22 cellular contexts compared by ENCODE assay signal in the genomic region with DNA sequence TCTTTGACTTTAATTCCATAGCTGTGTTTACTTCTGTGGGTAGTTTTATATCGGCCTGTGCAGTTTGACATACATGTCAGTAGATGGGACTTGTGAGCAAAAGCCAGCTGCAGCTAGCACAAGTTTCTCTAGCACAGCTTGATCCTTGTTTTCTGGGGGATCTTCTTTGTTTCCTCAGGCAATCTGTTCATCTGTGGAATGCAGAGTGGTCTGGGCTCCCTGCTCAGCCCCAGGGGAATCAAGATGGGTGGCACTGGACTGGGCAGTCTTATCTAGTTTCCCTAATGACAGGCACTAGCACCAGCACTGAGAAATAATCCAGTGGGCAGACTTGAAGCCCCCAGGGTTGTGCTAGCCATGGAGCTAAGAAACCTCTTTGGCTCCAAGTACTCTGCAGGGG. TPM values are rescaled to one million over a fixed set of nuclear protein-coding genes. Genes with fewer than 3 reads are reported as not detected.
"Had no signal": no experiment of that assay in that cellular context is flagged by ENCODE, and none has a peak within 500 bp of the region (broad histone marks: within the 10 kb centered on the region; RNA-seq: fewer than 3 reads in every experiment).

No MANE protein-coding gene starts in this region.

- H3K4me1 ChIP-seq: esophagus squamous epithelium, gastroesophageal sphincter, parathyroid adenoma, psoas muscle, spleen had no signal

- H3K4me3 Mint-ChIP-seq: mesothelial cell of epicardium; natural killer cell treated with Interleukin-12 subunit alpha and Interleukin-12 subunit beta and Interleukin-15 and Interleukin-18, amount 100 ng/mL, for 72 hours had no signal

- DNase-seq: central memory CD4-positive, alpha-beta T cell; cortex of kidney; dorsolateral prefrontal cortex; effector memory CD4-positive, alpha-beta T cell; esophagus squamous epithelium; foreskin fibroblast; kidney glomerular epithelial cell; mammary epithelial cell; psoas muscle; spleen; stimulated activated CD4-positive, alpha-beta T cell treated with anti-CD3 and anti-CD28 coated beads, Interleukin-15, amount 100 ng/mL, for 24 hours; stimulated activated CD4-positive, alpha-beta T cell treated with anti-CD3 and anti-CD28 coated beads, Interleukin-1b, Interleukin-23, amount 100 ng/mL, for 48 hours; stimulated activated CD4-positive, alpha-beta T cell treated with anti-CD3 and anti-CD28 coated beads, Interleukin-4, amount 100 ng/mL, for 24 hours; stimulated activated naive CD4-positive, alpha-beta T cell; trophoblast cell had no signal

- H3K36me3 ChIP-seq: esophagus squamous epithelium, gastroesophageal sphincter, spleen had no signal

- ATAC-seq: gastroesophageal sphincter, psoas muscle, sciatic nerve had no signal

- H3K79me2 ChIP-seq: parathyroid adenoma had no signal

- H3K9me3 ChIP-seq: esophagus squamous epithelium, psoas muscle had no signal

- H2AFZ ChIP-seq: parathyroid adenoma had no signal

- H3K27ac Mint-ChIP-seq: mesothelial cell of epicardium; natural killer cell treated with Interleukin-12 subunit alpha and Interleukin-12 subunit beta and Interleukin-15 and Interleukin-18, amount 100 ng/mL, for 72 hours had no signal

- H3K4me3 ChIP-seq: dorsolateral prefrontal cortex, esophagus squamous epithelium, gastroesophageal sphincter, psoas muscle, spleen had no signal

- H3K27me3 ChIP-seq: dorsolateral prefrontal cortex, esophagus squamous epithelium, gastroesophageal sphincter, spleen had no signal

- H3K27ac ChIP-seq: dorsolateral prefrontal cortex, epithelial cell of prostate, esophagus squamous epithelium, gastroesophageal sphincter, parathyroid adenoma, psoas muscle, spleen had no signal

- H3K4me1 Mint-ChIP-seq: mesothelial cell of epicardium had no signal

- H3K27me3 Mint-ChIP-seq: natural killer cell treated with Interleukin-12 subunit alpha and Interleukin-12 subunit beta and Interleukin-15 and Interleukin-18, amount 100 ng/mL, for 72 hours had no signal

- H3K9ac ChIP-seq: parathyroid adenoma had no signal

RNA-seq across cellular contexts. Expression of gene CYP2C19, which starts 40.8 kb away (rescaled TPM):
- total RNA-seq: mammary epithelial cell; mesothelial cell of epicardium; natural killer cell treated with Interleukin-12 subunit alpha and Interleukin-12 subunit beta and Interleukin-15 and Interleukin-18, amount 100 ng/mL, for 72 hours; sciatic nerve; skeletal muscle tissue; spleen had no signal
